ENCODE assay signal across 1 cellular context in the genomic region with DNA sequence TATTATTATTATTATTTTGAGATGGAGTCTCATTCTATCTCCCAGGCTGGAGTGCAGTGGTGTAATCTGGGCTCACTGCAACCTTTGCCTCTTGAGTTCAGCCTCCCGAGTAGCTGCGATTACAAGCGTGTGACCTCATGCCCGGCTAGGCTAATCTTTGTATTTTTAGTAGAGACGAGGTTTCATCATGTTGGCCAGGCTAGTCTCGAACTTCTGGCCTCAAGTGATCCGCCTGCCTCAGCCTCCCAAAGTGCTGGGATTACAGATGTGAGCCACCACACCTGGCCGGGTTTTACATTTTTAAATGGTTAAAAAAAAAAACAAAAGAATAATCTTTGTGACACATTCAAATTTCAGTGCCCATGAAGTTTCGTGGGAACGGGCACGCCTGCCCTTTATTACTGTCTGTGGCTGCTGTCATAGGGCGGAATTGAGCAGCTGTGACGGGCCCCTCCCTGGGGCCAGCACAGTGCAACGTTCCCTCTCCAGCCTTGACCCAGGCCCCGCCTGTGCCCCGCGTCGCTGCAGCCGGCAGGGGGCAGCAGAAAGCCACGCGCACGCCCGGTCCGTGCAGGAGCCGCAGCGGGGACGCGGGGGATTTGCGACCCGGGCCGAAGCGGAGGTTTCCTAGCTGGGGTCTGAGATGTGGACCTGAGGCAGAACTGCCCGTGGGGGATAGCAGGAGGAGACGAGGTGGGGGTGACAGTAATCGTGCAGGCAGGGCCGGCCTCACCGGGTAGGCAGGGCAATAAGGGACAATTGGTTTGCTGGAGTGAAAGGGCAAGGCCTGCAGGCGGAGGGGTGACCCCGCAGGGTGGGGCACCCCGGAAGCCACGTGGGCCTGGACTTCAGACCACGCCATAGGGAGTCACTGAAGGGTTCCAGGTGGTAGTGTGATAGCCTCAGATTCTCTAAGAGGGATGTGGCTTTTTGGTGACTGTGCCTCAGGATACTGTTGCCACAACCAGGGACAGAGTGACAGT.
TF ChIP-seq lines count a peak whose summit lies in the region.

No MANE protein-coding gene starts in this region.

TF ChIP-seq in K562, 482 proteins besides CTCF, POLR2A, EP300 and RAD21 (continued from another document and continues in another):
- TF ChIP-seq, protein P1, sequence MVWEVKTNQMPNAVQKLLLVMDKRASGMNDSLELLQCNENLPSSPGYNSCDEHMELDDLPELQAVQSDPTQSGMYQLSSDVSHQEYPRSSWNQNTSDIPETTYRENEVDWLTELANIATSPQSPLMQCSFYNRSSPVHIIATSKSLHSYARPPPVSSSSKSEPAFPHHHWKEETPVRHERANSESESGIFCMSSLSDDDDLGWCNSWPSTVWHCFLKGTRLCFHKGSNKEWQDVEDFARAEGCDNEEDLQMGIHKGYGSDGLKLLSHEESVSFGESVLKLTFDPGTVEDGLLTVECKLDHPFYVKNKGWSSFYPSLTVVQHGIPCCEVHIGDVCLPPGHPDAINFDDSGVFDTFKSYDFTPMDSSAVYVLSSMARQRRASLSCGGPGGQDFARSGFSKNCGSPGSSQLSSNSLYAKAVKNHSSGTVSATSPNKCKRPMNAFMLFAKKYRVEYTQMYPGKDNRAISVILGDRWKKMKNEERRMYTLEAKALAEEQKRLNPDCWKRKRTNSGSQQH (CRISPR knock-in tag; IDR thresholded peaks at IDR 0.05) = 0 out of 2 replicates have a peak, but pooled peaks have one; percentile 45
- TF ChIP-seq MXI1 (IDR thresholded peaks at IDR 0.05; ENCODE audit: low read depth, low read length) (peak; percentile 73), NFIC (IDR thresholded peaks at IDR 0.05) (peak; percentile 38), KLF13 (tag; IDR thresholded peaks at IDR 0.05; ENCODE audit: borderline replicate concordance, low read depth) (0 out of 2 replicates have a peak, but pooled peaks have one; percentile 31), MTA3 (IDR thresholded peaks at IDR 0.05; ENCODE audit: borderline replicate concordance) (peak; percentile 92), CEBPG (CRISPR knock-in tag; IDR thresholded peaks at IDR 0.05) (0 out of 2 replicates have a peak, but pooled peaks have one; percentile 18), CEBPG (tag; conservative IDR thresholded peaks at IDR 0.05 in 1 of 2, IDR thresholded peaks at IDR 0.05 in 1 of 2) (peak in 1 of 2 experiments; percentile 80; a peak in 2 of 4 replicates), PHB2 (IDR thresholded peaks at IDR 0.05; ENCODE audit: low read depth) (no peak), ZEB2 (IDR thresholded peaks at IDR 0.05) (peak; percentile 52; the same call in 1 of the 2 replicates), FIP1L1 (IDR thresholded peaks at IDR 0.05; ENCODE audit: low read depth, low read length, poor library complexity, severe bottlenecking) (peak; percentile 47), STAG1 (CRISPR knock-in tag; IDR thresholded peaks at IDR 0.05; ENCODE audit: borderline replicate concordance) (peak; percentile 99), SMARCA4 (IDR thresholded peaks at IDR 0.05) (peak; percentile 53; the same call in 1 of the 2 replicates), HDGF (IDR thresholded peaks at IDR 0.05) (peak; percentile 87; the same call in 1 of the 2 replicates), NR4A1 (CRISPR knock-in tag; IDR thresholded peaks at IDR 0.05) (peak; percentile 61; the same call in 1 of the 2 replicates), NR4A1 (tag; IDR thresholded peaks at IDR 0.05) (peak; percentile 77), NR1H2 (CRISPR knock-in tag; IDR thresholded peaks at IDR 0.05) (0 out of 2 replicates have a peak, but pooled peaks have one; percentile 47), BDP1 (IDR thresholded peaks at IDR 0.05; ENCODE audit: insufficient read depth, insufficient read length) (no peak), YY1 (IDR thresholded peaks at IDR 0.05; ENCODE audit: borderline replicate concordance in 1 of 3, control insufficient read depth in 1 of 3, extremely low read depth in 1 of 3, insufficient read depth in 3 of 3, insufficient read length in 1 of 3, insufficient replicate concordance in 2 of 3, low read depth in 1 of 3, low read length in 2 of 3) (peak in 2 of 3 experiments; percentile 48 to 52), DMBX1 (CRISPR knock-in tag; IDR thresholded peaks at IDR 0.05; ENCODE audit: borderline replicate concordance) (peak; percentile 47; the same call in 1 of the 2 replicates), SIN3A (IDR thresholded peaks at IDR 0.05; ENCODE audit: borderline replicate concordance in 2 of 2, control insufficient read depth in 1 of 2, low read depth in 2 of 2, low read length in 2 of 2) (peak; percentile 8 to 79; a peak in 2 of 4 replicates), E2F3 (CRISPR knock-in tag; IDR thresholded peaks at IDR 0.05) (peak; percentile 70; the same call in 1 of the 2 replicates), KDM2B (CRISPR knock-in tag; IDR thresholded peaks at IDR 0.05) (0 out of 2 replicates have a peak, but pooled peaks have one; percentile 76), ESRRA (IDR thresholded peaks at IDR 0.05; ENCODE audit: borderline replicate concordance, low read depth) (peak; percentile 75), SIX5 (IDR thresholded peaks at IDR 0.05; ENCODE audit: borderline replicate concordance in 1 of 2, insufficient read depth in 1 of 2, low read depth in 1 of 2, low read length in 2 of 2) (no peak), KDM1A (IDR thresholded peaks at IDR 0.05) (peak; percentile 61 to 68), FOXM1 (IDR thresholded peaks at IDR 0.05; ENCODE audit: low read depth) (no peak), FOXM1 (CRISPR knock-in tag; IDR thresholded peaks at IDR 0.05; ENCODE audit: low read depth) (no peak), GATAD2B (IDR thresholded peaks at IDR 0.05; ENCODE audit: borderline replicate concordance) (no peak; the same call in 1 of the 2 replicates), SAFB2 (IDR thresholded peaks at IDR 0.05; ENCODE audit: borderline replicate concordance, low read depth, low read length, severe bottlenecking) (no peak), CREM (IDR thresholded peaks at IDR 0.05; ENCODE audit: low read depth) (peak; percentile 88), SRSF3 (IDR thresholded peaks at IDR 0.05; ENCODE audit: insufficient read depth, low read length) (no peak), ZFX (CRISPR knock-in tag; IDR thresholded peaks at IDR 0.05) (peak; percentile 89), ATF1 (CRISPR knock-in tag; IDR thresholded peaks at IDR 0.05) (peak; percentile 60), ATF1 (tag; IDR thresholded peaks at IDR 0.05) (peak; percentile 83), CREB1 (IDR thresholded peaks at IDR 0.05) (peak; percentile 80), CREB1 (CRISPR knock-in tag; IDR thresholded peaks at IDR 0.05) (peak; percentile 88), EHMT2 (IDR thresholded peaks at IDR 0.05) (no peak), NFATC3 (IDR thresholded peaks at IDR 0.05) (no peak), TAF7 (tag; IDR thresholded peaks at IDR 0.05) (peak; percentile 33; the same call in 1 of the 2 replicates), SOX6 (IDR thresholded peaks at IDR 0.05) (peak; percentile 73; the same call in 1 of the 2 replicates), SMARCE1 (IDR thresholded peaks at IDR 0.05) (peak; percentile 48; the same call in 1 of the 2 replicates)
- TF ChIP-seq, protein P2, sequence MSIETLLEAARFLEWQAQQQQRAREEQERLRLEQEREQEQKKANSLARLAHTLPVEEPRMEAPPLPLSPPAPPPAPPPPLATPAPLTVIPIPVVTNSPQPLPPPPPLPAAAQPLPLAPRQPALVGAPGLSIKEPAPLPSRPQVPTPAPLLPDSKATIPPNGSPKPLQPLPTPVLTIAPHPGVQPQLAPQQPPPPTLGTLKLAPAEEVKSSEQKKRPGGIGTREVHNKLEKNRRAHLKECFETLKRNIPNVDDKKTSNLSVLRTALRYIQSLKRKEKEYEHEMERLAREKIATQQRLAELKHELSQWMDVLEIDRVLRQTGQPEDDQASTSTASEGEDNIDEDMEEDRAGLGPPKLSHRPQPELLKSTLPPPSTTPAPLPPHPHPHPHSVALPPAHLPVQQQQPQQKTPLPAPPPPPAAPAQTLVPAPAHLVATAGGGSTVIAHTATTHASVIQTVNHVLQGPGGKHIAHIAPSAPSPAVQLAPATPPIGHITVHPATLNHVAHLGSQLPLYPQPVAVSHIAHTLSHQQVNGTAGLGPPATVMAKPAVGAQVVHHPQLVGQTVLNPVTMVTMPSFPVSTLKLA (conservative IDR thresholded peaks at IDR 0.05) = peak; percentile 94 to 96
- TF ChIP-seq, protein P3, sequence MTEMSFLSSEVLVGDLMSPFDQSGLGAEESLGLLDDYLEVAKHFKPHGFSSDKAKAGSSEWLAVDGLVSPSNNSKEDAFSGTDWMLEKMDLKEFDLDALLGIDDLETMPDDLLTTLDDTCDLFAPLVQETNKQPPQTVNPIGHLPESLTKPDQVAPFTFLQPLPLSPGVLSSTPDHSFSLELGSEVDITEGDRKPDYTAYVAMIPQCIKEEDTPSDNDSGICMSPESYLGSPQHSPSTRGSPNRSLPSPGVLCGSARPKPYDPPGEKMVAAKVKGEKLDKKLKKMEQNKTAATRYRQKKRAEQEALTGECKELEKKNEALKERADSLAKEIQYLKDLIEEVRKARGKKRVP (CRISPR knock-in tag; IDR thresholded peaks at IDR 0.05) = 0 out of 2 replicates have a peak, but pooled peaks have one; percentile 32
- TF ChIP-seq, protein P4, sequence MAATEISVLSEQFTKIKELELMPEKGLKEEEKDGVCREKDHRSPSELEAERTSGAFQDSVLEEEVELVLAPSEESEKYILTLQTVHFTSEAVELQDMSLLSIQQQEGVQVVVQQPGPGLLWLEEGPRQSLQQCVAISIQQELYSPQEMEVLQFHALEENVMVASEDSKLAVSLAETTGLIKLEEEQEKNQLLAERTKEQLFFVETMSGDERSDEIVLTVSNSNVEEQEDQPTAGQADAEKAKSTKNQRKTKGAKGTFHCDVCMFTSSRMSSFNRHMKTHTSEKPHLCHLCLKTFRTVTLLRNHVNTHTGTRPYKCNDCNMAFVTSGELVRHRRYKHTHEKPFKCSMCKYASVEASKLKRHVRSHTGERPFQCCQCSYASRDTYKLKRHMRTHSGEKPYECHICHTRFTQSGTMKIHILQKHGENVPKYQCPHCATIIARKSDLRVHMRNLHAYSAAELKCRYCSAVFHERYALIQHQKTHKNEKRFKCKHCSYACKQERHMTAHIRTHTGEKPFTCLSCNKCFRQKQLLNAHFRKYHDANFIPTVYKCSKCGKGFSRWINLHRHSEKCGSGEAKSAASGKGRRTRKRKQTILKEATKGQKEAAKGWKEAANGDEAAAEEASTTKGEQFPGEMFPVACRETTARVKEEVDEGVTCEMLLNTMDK (IDR thresholded peaks at IDR 0.05; ENCODE audit: borderline replicate concordance, insufficient read depth, low read depth, low read length, poor library complexity, severe bottlenecking) = peak; percentile 48
- TF ChIP-seq, protein P5, sequence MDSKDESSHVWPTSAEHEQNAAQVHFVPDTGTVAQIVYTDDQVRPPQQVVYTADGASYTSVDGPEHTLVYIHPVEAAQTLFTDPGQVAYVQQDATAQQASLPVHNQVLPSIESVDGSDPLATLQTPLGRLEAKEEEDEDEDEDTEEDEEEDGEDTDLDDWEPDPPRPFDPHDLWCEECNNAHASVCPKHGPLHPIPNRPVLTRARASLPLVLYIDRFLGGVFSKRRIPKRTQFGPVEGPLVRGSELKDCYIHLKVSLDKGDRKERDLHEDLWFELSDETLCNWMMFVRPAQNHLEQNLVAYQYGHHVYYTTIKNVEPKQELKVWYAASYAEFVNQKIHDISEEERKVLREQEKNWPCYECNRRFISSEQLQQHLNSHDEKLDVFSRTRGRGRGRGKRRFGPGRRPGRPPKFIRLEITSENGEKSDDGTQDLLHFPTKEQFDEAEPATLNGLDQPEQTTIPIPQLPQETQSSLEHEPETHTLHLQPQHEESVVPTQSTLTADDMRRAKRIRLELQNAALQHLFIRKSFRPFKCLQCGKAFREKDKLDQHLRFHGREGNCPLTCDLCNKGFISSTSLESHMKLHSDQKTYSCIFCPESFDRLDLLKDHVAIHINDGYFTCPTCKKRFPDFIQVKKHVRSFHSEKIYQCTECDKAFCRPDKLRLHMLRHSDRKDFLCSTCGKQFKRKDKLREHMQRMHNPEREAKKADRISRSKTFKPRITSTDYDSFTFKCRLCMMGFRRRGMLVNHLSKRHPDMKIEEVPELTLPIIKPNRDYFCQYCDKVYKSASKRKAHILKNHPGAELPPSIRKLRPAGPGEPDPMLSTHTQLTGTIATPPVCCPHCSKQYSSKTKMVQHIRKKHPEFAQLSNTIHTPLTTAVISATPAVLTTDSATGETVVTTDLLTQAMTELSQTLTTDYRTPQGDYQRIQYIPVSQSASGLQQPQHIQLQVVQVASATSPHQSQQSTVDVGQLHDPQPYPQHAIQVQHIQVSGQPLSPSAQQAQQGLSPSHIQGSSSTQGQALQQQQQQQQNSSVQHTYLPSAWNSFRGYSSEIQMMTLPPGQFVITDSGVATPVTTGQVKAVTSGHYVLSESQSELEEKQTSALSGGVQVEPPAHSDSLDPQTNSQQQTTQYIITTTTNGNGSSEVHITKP (IDR thresholded peaks at IDR 0.05; ENCODE audit: partially characterized antibody) = peak; percentile 59
- TF ChIP-seq, protein P6, sequence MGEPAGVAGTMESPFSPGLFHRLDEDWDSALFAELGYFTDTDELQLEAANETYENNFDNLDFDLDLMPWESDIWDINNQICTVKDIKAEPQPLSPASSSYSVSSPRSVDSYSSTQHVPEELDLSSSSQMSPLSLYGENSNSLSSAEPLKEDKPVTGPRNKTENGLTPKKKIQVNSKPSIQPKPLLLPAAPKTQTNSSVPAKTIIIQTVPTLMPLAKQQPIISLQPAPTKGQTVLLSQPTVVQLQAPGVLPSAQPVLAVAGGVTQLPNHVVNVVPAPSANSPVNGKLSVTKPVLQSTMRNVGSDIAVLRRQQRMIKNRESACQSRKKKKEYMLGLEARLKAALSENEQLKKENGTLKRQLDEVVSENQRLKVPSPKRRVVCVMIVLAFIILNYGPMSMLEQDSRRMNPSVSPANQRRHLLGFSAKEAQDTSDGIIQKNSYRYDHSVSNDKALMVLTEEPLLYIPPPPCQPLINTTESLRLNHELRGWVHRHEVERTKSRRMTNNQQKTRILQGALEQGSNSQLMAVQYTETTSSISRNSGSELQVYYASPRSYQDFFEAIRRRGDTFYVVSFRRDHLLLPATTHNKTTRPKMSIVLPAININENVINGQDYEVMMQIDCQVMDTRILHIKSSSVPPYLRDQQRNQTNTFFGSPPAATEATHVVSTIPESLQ (CRISPR knock-in tag; IDR thresholded peaks at IDR 0.05) = 0 out of 2 replicates have a peak, but pooled peaks have one; percentile 66
- TF ChIP-seq, protein P7, sequence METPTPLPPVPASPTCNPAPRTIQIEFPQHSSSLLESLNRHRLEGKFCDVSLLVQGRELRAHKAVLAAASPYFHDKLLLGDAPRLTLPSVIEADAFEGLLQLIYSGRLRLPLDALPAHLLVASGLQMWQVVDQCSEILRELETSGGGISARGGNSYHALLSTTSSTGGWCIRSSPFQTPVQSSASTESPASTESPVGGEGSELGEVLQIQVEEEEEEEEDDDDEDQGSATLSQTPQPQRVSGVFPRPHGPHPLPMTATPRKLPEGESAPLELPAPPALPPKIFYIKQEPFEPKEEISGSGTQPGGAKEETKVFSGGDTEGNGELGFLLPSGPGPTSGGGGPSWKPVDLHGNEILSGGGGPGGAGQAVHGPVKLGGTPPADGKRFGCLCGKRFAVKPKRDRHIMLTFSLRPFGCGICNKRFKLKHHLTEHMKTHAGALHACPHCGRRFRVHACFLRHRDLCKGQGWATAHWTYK (CRISPR knock-in tag; IDR thresholded peaks at IDR 0.05) = no peak; the same call in none of the 2 replicates
- TF ChIP-seq, protein P8, sequence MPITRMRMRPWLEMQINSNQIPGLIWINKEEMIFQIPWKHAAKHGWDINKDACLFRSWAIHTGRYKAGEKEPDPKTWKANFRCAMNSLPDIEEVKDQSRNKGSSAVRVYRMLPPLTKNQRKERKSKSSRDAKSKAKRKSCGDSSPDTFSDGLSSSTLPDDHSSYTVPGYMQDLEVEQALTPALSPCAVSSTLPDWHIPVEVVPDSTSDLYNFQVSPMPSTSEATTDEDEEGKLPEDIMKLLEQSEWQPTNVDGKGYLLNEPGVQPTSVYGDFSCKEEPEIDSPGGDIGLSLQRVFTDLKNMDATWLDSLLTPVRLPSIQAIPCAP (CRISPR knock-in tag; IDR thresholded peaks at IDR 0.05; ENCODE audit: borderline replicate concordance) = no peak; the same call in 1 of the 2 replicates
